Comparison of ENCODE assay signal across 15 cellular contexts in the genomic region with DNA sequence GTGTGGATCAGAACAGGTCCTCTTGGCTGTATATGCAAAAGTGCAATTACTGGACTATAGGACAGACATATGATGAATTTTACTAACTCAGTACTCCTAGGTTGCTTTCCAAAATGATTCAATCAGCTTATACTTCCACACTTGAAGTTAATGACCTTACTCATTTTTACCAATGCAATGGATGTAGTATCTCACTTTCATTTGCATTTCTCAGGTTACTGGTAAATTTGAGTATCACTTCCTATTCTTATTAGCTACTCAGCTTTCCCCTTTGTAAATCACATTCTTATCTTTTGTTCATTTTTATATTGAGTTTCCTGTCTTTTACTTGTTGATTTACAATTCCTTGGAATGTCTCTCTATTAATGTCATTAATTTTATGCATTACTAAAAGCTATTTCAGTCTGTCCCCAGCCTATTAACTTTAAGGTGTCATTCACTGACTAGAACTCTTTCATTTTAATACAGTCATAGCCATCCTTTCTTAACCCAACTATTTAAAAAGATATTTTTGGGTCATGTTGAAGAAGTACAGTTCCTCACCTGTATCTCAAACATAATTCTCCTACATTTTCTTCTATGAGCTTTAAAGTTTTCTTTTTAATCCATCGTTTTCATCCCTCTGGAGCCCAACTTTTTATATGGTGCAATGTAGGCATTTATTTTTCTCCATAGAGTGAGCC.
DNase-seq lines count a peak whose midpoint lies in the region; ATAC-seq, FAIRE-seq and TF ChIP-seq lines count a peak whose summit lies in the region.
"Had no signal": no experiment of that assay in that cellular context is flagged by ENCODE, and none has a peak within 500 bp of the region (broad histone marks: within the 10 kb centered on the region; RNA-seq: fewer than 3 reads in every experiment).

No MANE protein-coding gene starts in this region.

- no peak for TF ChIP-seq POLR2A in H54 (IDR thresholded peaks at IDR 0.05; ENCODE audit: low read depth, low read length)

- no peak for DNase-seq in activated T-cell treated with anti-CD3 and anti-CD28 coated beads, Interleukin-2, amount 50 U/mL, for 72 hours
- no peak for DNase-seq in activated T-cell treated with anti-CD3 and anti-CD28 coated beads, Interleukin-2, amount 50 U/mL, for 24 hours
- no peak for DNase-seq in H54 (ENCODE audit: insufficient read length, low spot score)
- DNase-seq in GM13977 (ENCODE audit: low spot score) = no peak
- no peak for DNase-seq in HuH-7 (ENCODE audit: low spot score)
- DNase-seq in SHP77 treated with DMSO at 0.1 percent for 48 hours (lab: John Stamatoyannopoulos, UW) = no peak
- DNase-seq in hepatocyte (ENCODE audit: low spot score) = no peak
- DNase-seq: GOT3, IMR-90, NCI-H1694, Right ventricle myocardium superior, tibial artery had no signal

- no peaks in the 10 kb centered on the region for H4K20me1 ChIP-seq in hepatocyte (ENCODE audit: insufficient read depth, poor library complexity, severe bottlenecking)

- H3K36me3 ChIP-seq in hepatocyte (replicated peaks; ENCODE audit: insufficient read depth, low read depth) = no peaks in the 10 kb centered on the region
- H3K36me3 ChIP-seq: tibial artery had no signal

- no peaks in the 10 kb centered on the region for H3K4me1 ChIP-seq in hepatocyte (ENCODE audit: insufficient read depth)
- H3K4me1 ChIP-seq: tibial artery had no signal

- no peak for ATAC-seq in activated T-cell treated with anti-CD3 and anti-CD28 coated beads, Interleukin-2, amount 50 U/mL, for 72 hours (replicated peaks in 1 of 2)
- ATAC-seq in HG03103 (IDR thresholded peaks at IDR 0.05; ENCODE audit: low read depth, unreplicated experiment) = peak; percentile 82

- WGBS in hepatocyte (ENCODE audit: low lambda C conversion rate, missing lambda C conversion rate) = 77% methylated on average over 1 of the region's 1 CpG

- H3K27ac ChIP-seq in hepatocyte = no peak overlapping the region
- H3K27ac ChIP-seq: 22Rv1, tibial artery had no signal

- H3K9me2 ChIP-seq in hepatocyte (replicated peaks; ENCODE audit: insufficient read depth) = no peaks in the 10 kb centered on the region

- in situ Hi-C loops in GM13977 (cut with MboI; ENCODE audit: low pct_unique_long_range_greater_than_20kb, low sequenced_read_pairs, unreplicated experiment) = no loop called here

- no peak overlapping the region for H3K4me2 ChIP-seq in hepatocyte

- no peak overlapping the region for H3K4me3 ChIP-seq in hepatocyte
- H3K4me3 ChIP-seq: tibial artery had no signal

- H3K27me3 Mint-ChIP-seq in activated T-cell treated with anti-CD3 and anti-CD28 coated beads, Interleukin-2, amount 50 U/mL, for 72 hours (ENCODE audit: low read depth) = peaks cover 6% of the 10 kb centered on the region
- peaks cover 18% of the 10 kb centered on the region for H3K27me3 Mint-ChIP-seq in activated T-cell treated with anti-CD3 and anti-CD28 coated beads, Interleukin-2, amount 50 U/mL, for 24 hours

- peak overlapping the region; percentile 69 for H3K27ac Mint-ChIP-seq in activated T-cell treated with anti-CD3 and anti-CD28 coated beads, Interleukin-2, amount 50 U/mL, for 72 hours
- H3K27ac Mint-ChIP-seq in activated T-cell treated with anti-CD3 and anti-CD28 coated beads, Interleukin-2, amount 50 U/mL, for 24 hours = no peak overlapping the region

- no peaks in the 10 kb centered on the region for H3K4me1 Mint-ChIP-seq in activated T-cell treated with anti-CD3 and anti-CD28 coated beads, Interleukin-2, amount 50 U/mL, for 72 hours (ENCODE audit: low read depth)
- peaks cover 10% of the 10 kb centered on the region for H3K4me1 Mint-ChIP-seq in activated T-cell treated with anti-CD3 and anti-CD28 coated beads, Interleukin-2, amount 50 U/mL, for 24 hours (ENCODE audit: low read depth)

- no peaks in the 10 kb centered on the region for H3K79me2 ChIP-seq in hepatocyte

- no peaks in the 10 kb centered on the region for H3K9me3 Mint-ChIP-seq in activated T-cell treated with anti-CD3 and anti-CD28 coated beads, Interleukin-2, amount 50 U/mL, for 72 hours
- no peaks in the 10 kb centered on the region for H3K9me3 Mint-ChIP-seq in activated T-cell treated with anti-CD3 and anti-CD28 coated beads, Interleukin-2, amount 50 U/mL, for 24 hours

- no peaks in the 10 kb centered on the region for H3K9me3 ChIP-seq in hepatocyte (ENCODE audit: low read depth)
- H3K9me3 ChIP-seq: tibial artery had no signal

- H3K4me3 Mint-ChIP-seq in activated T-cell treated with anti-CD3 and anti-CD28 coated beads, Interleukin-2, amount 50 U/mL, for 72 hours = no peak overlapping the region
- no peak overlapping the region for H3K4me3 Mint-ChIP-seq in activated T-cell treated with anti-CD3 and anti-CD28 coated beads, Interleukin-2, amount 50 U/mL, for 24 hours

- TF ChIP-seq CTCF in GM13977 (IDR thresholded peaks at IDR 0.05; ENCODE audit: extremely low read depth, insufficient read depth, missing control alignments) = no peak
- no peak for TF ChIP-seq CTCF in hepatocyte (IDR thresholded peaks at IDR 0.05; ENCODE audit: poor library complexity)

- H3K36me3 Mint-ChIP-seq in activated T-cell treated with anti-CD3 and anti-CD28 coated beads, Interleukin-2, amount 50 U/mL, for 72 hours (ENCODE audit: insufficient read depth in 2 of 2) = no peaks in the 10 kb centered on the region
- no peaks in the 10 kb centered on the region for H3K36me3 Mint-ChIP-seq in activated T-cell treated with anti-CD3 and anti-CD28 coated beads, Interleukin-2, amount 50 U/mL, for 24 hours (ENCODE audit: low read depth)

- H2AFZ ChIP-seq in hepatocyte = no peak overlapping the region

- peak; percentile 15 for FAIRE-seq in H54 (lab: Jason Lieb, UNC)
- FAIRE-seq: colon had no signal

- H3K27me3 ChIP-seq in hepatocyte = no peaks in the 10 kb centered on the region
- H3K27me3 ChIP-seq: tibial artery had no signal
